In the genomic region with DNA sequence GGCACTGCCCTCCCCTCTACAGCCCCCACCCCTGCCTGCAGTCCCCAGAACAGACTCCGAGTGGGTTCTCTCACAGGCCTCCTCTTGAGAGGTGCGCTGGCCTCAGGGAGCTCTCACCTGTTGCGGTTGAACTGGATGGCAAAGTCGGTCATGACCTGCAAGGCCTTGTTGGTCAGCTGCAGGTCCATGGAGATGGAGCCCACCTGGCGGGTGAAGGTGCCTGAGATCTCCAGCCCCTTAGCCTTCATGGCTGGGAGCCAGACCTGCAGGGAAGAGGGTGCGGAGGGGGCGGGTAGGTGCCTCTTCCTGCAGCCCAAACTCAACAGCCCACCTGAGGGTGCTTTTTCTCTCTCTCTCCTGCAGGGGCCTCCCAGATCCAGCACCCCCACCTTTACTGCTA, we compare ENCODE assay signal across 24 cellular contexts. TPM values are rescaled to one million over a fixed set of nuclear protein-coding genes. Genes with fewer than 3 reads are reported as not detected.
"Had no signal": no experiment of that assay in that cellular context is flagged by ENCODE, and none has a peak within 500 bp of the region (broad histone marks: within the 10 kb centered on the region; RNA-seq: fewer than 3 reads in every experiment).

No MANE protein-coding gene starts in this region.

- DNase-seq: activated CD4-positive, alpha-beta T cell treated with anti-CD3 and anti-CD28 coated beads for 36 hours; activated CD4-positive, alpha-beta T cell treated with anti-CD3 and anti-CD28 coated beads, Interleukin-2, amount 50 U/mL, for 4 hours; activated CD8-positive, alpha-beta memory T cell treated with anti-CD3 and anti-CD28 coated beads, Interleukin-2, amount 10 ng/mL, durations not matched to agents 7 days and 5 days; activated gamma-delta T cell; activated naive CD4-positive, alpha-beta T cell treated with anti-CD3 and anti-CD28 coated beads for 36 hours; activated T-cell treated with anti-CD3 and anti-CD28 coated beads, Interleukin-2, amount 50 U/mL, for 24 hours; brain microvascular endothelial cell; KG1; NCI-H1092; NCI-H1417; NCI-H1930; NCI-H2171 treated with DMSO at 0.1 percent for 48 hours; NCI-H226; NCI-H510A; NCI-H526 treated with DMSO at 0.1 percent for 48 hours; NCI-H82; OCI-M1; Peyer's patch; Right ventricle myocardium superior; SJCRH30; SK-N-SH; T-helper 1 cell; WERI-Rb-1 had no signal

- H3K27me3 ChIP-seq: brain microvascular endothelial cell, cardiac muscle cell, Peyer's patch, SJCRH30 had no signal

- H3K27ac ChIP-seq: brain microvascular endothelial cell, cardiac muscle cell, Peyer's patch, SJCRH30, WERI-Rb-1 had no signal

RNA-seq across cellular contexts. Expression of gene RASL10A, which starts 18.7 kb away (rescaled TPM):
- total RNA-seq: activated naive CD4-positive, alpha-beta T cell treated with anti-CD3 and anti-CD28 coated beads for 36 hours had no signal
